In the genomic region with DNA sequence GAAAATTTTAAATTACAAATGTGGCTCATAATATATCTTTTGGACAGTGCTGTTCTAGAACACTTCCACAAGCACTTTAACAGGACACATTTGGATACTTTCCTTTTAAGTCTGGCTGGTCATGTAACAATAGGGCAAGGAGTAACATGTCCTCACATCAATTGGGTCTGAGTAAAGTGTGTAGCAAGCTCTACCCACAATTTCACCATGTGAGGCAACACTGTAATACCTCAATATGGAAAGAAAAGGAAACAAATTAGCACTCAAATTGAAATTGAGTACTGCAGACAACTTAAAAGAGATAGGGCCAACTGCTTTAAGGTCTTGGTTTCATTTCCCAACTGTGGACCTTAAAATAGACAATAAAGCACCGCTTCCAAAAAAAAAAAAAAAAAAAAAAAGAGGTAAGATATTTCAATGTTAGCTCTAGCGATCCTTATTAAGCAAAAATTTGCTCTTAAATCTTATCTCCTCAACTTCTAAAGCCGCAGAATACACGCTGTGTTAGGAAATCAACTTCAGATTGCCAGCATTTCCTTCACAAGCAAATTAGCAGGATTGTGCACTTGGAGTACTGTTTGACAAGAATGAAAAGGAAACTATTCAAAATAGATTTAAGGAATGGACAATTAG, we compare ENCODE assay signal across 1 cellular context.
TF ChIP-seq lines count a peak whose summit lies in the region.

No MANE protein-coding gene starts in this region.

TF ChIP-seq in GM23338, 12 proteins besides CTCF, POLR2A, EP300 and RAD21 (continued from another document):
- TF ChIP-seq, protein P1, sequence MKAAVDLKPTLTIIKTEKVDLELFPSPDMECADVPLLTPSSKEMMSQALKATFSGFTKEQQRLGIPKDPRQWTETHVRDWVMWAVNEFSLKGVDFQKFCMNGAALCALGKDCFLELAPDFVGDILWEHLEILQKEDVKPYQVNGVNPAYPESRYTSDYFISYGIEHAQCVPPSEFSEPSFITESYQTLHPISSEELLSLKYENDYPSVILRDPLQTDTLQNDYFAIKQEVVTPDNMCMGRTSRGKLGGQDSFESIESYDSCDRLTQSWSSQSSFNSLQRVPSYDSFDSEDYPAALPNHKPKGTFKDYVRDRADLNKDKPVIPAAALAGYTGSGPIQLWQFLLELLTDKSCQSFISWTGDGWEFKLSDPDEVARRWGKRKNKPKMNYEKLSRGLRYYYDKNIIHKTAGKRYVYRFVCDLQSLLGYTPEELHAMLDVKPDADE (IDR thresholded peaks at IDR 0.05): no peak
TF ChIP-seq in GM23338: peak in this region for 0.
